Comparison of ENCODE assay signal across 21 cellular contexts in genomic region chr14:72744416-72745120, GRCh38.
DNase-seq lines count a peak whose midpoint lies in the region; ATAC-seq and TF ChIP-seq lines count a peak whose summit lies in the region.
"Had no signal": no experiment of that assay in that cellular context is flagged by ENCODE, and none has a peak within 500 bp of the region (broad histone marks: within the 10 kb centered on the region; RNA-seq: fewer than 3 reads in every experiment).

No MANE protein-coding gene starts in this region.

- H3K4me3 ChIP-seq in cardiac muscle cell (no peak overlapping the region), lung (no peak overlapping the region), body of pancreas (no peak overlapping the region)
- H3K4me3 ChIP-seq: A549, GM12878, GM23338 had no signal

- H3K4me3 Mint-ChIP-seq in type B pancreatic cell, result no peak overlapping the region
- H3K4me3 Mint-ChIP-seq: GM23338 had no signal

- intact Hi-C loops in Right ventricle myocardium superior (cut with DNase I) (no loop called here), body of pancreas (cut with DNase I) (no loop called here)

- 86 to 92% methylated on average over 8 of the region's 8 CpGs for WGBS in lung, 2 donors
- 89 to 90% methylated on average over 8 of the region's 8 CpGs for WGBS in body of pancreas, 2 donors

- peaks cover 7% of the 10 kb centered on the region for H3K9me3 Mint-ChIP-seq in type B pancreatic cell

- H3K36me3 ChIP-seq in cardiac muscle cell (peaks cover 6% of the 10 kb centered on the region), lung (ENCODE audit: control insufficient read depth in 2 of 2, insufficient read depth in 2 of 2, low read length in 2 of 2) (no peaks in the 10 kb centered on the region), body of pancreas (replicated peaks in 1 of 2; ENCODE audit: insufficient read depth in 1 of 2, low read depth in 2 of 2) (no peaks in the 10 kb centered on the region)

- H3K27ac ChIP-seq in cardiac muscle cell, result peak overlapping the region; percentile 82
- peak overlapping the region; percentile 78 for H3K27ac ChIP-seq in cingulate gyrus (ENCODE audit: low read depth, low read length)
- H3K27ac ChIP-seq in lung (ENCODE audit: low read depth in 1 of 2, low read length in 1 of 2), result no peak overlapping the region
- H3K27ac ChIP-seq in body of pancreas, result peak overlapping the region in 2 of 4 donors; percentile 40 to 48
- H3K27ac ChIP-seq: A549, C4-2B, RWPE1 had no signal

- peaks cover 38% of the 10 kb centered on the region for H3K4me1 ChIP-seq in cardiac muscle cell (ENCODE audit: low read depth)
- H3K4me1 ChIP-seq in lung (ENCODE audit: control insufficient read depth in 2 of 2, insufficient read depth in 2 of 2, low read length in 2 of 2), result peaks cover 0 to 3% of the 10 kb centered on the region in 2 donors
- peaks cover 22% of the 10 kb centered on the region for H3K4me1 ChIP-seq in body of pancreas

- H3K36me3 Mint-ChIP-seq in type B pancreatic cell, result peaks cover 4% of the 10 kb centered on the region

- H3K4me1 Mint-ChIP-seq in type B pancreatic cell (ENCODE audit: unreplicated experiment), result peaks cover 7% of the 10 kb centered on the region

- TF ChIP-seq POLR2A in body of pancreas (IDR thresholded peaks at IDR 0.05), result no peak

- no peak for ATAC-seq in Right ventricle myocardium superior (ENCODE audit: poor library complexity)
- ATAC-seq in lung (ENCODE audit: insufficient read depth, low FRiP score), result no peak
- no peak for ATAC-seq in body of pancreas
- ATAC-seq in GM21423 (IDR thresholded peaks at IDR 0.05; ENCODE audit: unreplicated experiment), result no peak
- ATAC-seq: GM12878, GM23338 had no signal

- no peak overlapping the region for H3K27ac Mint-ChIP-seq in type B pancreatic cell
- H3K27ac Mint-ChIP-seq: GM23338 had no signal

- no peaks in the 10 kb centered on the region for H3K27me3 ChIP-seq in cardiac muscle cell
- H3K27me3 ChIP-seq in lung (ENCODE audit: control insufficient read depth, insufficient read depth), result no peaks in the 10 kb centered on the region
- no peaks in the 10 kb centered on the region for H3K27me3 ChIP-seq in body of pancreas

- DNase-seq in cardiac muscle cell (ENCODE audit: low read depth in 1 of 2, low spot score in 1 of 2) (no peak), Right ventricle myocardium superior (no peak), lung (ENCODE audit: low spot score) (peak; percentile 21), type B pancreatic cell (ENCODE audit: extremely low spot score, unreplicated experiment) (peak; percentile 42), body of pancreas (no peak), NCI-H2196 treated with DMSO at 0.1 percent for 48 hours (lab: John Stamatoyannopoulos, UW; ENCODE audit: unreplicated experiment) (no peak)
- DNase-seq: DND-41, KG1, NCI-H1048, NCI-H146, NCI-H2081, NCI-H510A, NCI-H82, PC-3 had no signal

- H3K9me3 ChIP-seq in cardiac muscle cell (ENCODE audit: low read depth), result no peaks in the 10 kb centered on the region
- peaks cover 0 to 10% of the 10 kb centered on the region in 2 donors for H3K9me3 ChIP-seq in lung (ENCODE audit: control insufficient read depth in 2 of 2, insufficient read depth in 1 of 2, low read length in 1 of 2)
- no peaks in the 10 kb centered on the region for H3K9me3 ChIP-seq in body of pancreas
- H3K9me3 ChIP-seq: A549 had no signal

- peaks cover 21% of the 10 kb centered on the region for H3K27me3 Mint-ChIP-seq in type B pancreatic cell

- TF ChIP-seq CTCF in cardiac muscle cell (IDR thresholded peaks at IDR 0.05; ENCODE audit: low read depth, low read length), result no peak
- TF ChIP-seq CTCF in lung (IDR thresholded peaks at IDR 0.05; ENCODE audit: control extremely low read depth, extremely low read depth), result no peak
- no peak for TF ChIP-seq CTCF in type B pancreatic cell (conservative IDR thresholded peaks at IDR 0.05)
- no peak for TF ChIP-seq CTCF in body of pancreas (IDR thresholded peaks at IDR 0.05)

Comparison
In these comparisons a context has a peak if more than half of its experiments do, and no peak if none do; other contexts are left out.
1. DNase-seq: peak in lung (single experiment) and type B pancreatic cell (single experiment); none in cardiac muscle cell (0 of 2), Right ventricle myocardium superior (single experiment), body of pancreas (0 of 4) and NCI-H2196 treated with DMSO at 0.1 percent for 48 hours (single experiment).
2. H3K27ac ChIP-seq: peak in cardiac muscle cell (single experiment) and cingulate gyrus (single experiment); none in lung (0 of 2).